Comparison of ENCODE assay signal across 7 cellular contexts in genomic region chr17:4881761-4882555, GRCh38. TPM values are rescaled to one million over a fixed set of nuclear protein-coding genes. Genes with fewer than 3 reads are reported as not detected.
DNase-seq lines count a peak whose midpoint lies in the region; TF ChIP-seq lines count a peak whose summit lies in the region.

No MANE protein-coding gene starts in this region.

- no peak overlapping the region for H3K4me3 Mint-ChIP-seq in activated CD4-positive, alpha-beta T cell treated with anti-CD3 and anti-CD28 coated beads, Interleukin-2, amount 10 ng/mL, durations not matched to agents 24 days and 14 days

- DNase-seq in GM10248 (ENCODE audit: extremely low spot score) (peak; percentile 79), NCI-H1436 treated with DMSO at 0.1 percent for 48 hours (lab: John Stamatoyannopoulos, UW) (peak; percentile 2), coronary artery (ENCODE audit: low spot score) (no peak), medulla oblongata (ENCODE audit: extremely low spot score) (peak; percentile 75), posterior vena cava (ENCODE audit: low spot score) (no peak)
- DNase-seq in activated CD4-positive, alpha-beta T cell treated with anti-CD3 and anti-CD28 coated beads, Interleukin-2, amount 10 ng/mL, durations not matched to agents 24 days and 14 days = peak; percentile 90
- DNase-seq in stimulated activated CD8-positive, alpha-beta memory T cell treated with anti-CD3 and anti-CD28 coated beads, Interleukin-7, amount 100 ng/mL, for 4 hours (ENCODE audit: low read depth in 2 of 2) = peak; percentile 30 to 49

- CTCF ChIA-PET in GM10248 (lab: Yijun Ruan, JAX) = interaction anchor here (0.6 to 3.6 kb wide), 20 partner anchors 8 to 315 kb away, joined by 3 to 15 read pairs (median 5); partner anchors contain the start of genes ARRB2, C17orf107, MED11 and PLD2

- no peak overlapping the region for H3K27ac Mint-ChIP-seq in activated CD4-positive, alpha-beta T cell treated with anti-CD3 and anti-CD28 coated beads, Interleukin-2, amount 10 ng/mL, durations not matched to agents 24 days and 14 days

- intact Hi-C loops in activated CD4-positive, alpha-beta T cell treated with anti-CD3 and anti-CD28 coated beads, Interleukin-2, amount 10 ng/mL, durations not matched to agents 24 days and 14 days (cut with micrococcal nuclease) = loop anchor here (10.0 kb wide), 1 partner anchor 47 kb away; the partner anchor contains the start of gene MINK1
- intact Hi-C loops in posterior vena cava (cut with DNase I) = no loop called here

- TF ChIP-seq CTCF in GM10248 (IDR thresholded peaks at IDR 0.05; ENCODE audit: control extremely low read depth, extremely low read depth, low read depth, missing control alignments) = peak; percentile 81
- TF ChIP-seq CTCF in coronary artery (IDR thresholded peaks at IDR 0.05) = peak; percentile 29

- H3K36me3 Mint-ChIP-seq in activated CD4-positive, alpha-beta T cell treated with anti-CD3 and anti-CD28 coated beads, Interleukin-2, amount 10 ng/mL, durations not matched to agents 24 days and 14 days (ENCODE audit: low read depth) = peaks cover 36% of the 10 kb centered on the region

- H3K4me3 ChIP-seq in coronary artery = no peak overlapping the region

- H3K27ac ChIP-seq in coronary artery = no peak overlapping the region

- H3K9me3 Mint-ChIP-seq in activated CD4-positive, alpha-beta T cell treated with anti-CD3 and anti-CD28 coated beads, Interleukin-2, amount 10 ng/mL, durations not matched to agents 24 days and 14 days = no peaks in the 10 kb centered on the region

- POLR2A ChIA-PET in GM10248 (lab: Yijun Ruan, JAX) = no interaction called here

- H3K27me3 Mint-ChIP-seq in activated CD4-positive, alpha-beta T cell treated with anti-CD3 and anti-CD28 coated beads, Interleukin-2, amount 10 ng/mL, durations not matched to agents 24 days and 14 days = no peaks in the 10 kb centered on the region

- peaks cover 3% of the 10 kb centered on the region for H3K4me1 Mint-ChIP-seq in activated CD4-positive, alpha-beta T cell treated with anti-CD3 and anti-CD28 coated beads, Interleukin-2, amount 10 ng/mL, durations not matched to agents 24 days and 14 days

RNA-seq across cellular contexts. Expression of gene C17orf107, which starts 17.4 kb away (rescaled TPM):
- 1.4 and 1.7 TPM in 2 replicates for total RNA-seq in activated CD4-positive, alpha-beta T cell treated with anti-CD3 and anti-CD28 coated beads, Interleukin-2, amount 10 ng/mL, durations not matched to agents 24 days and 14 days
- 1 to 10 TPM in 1 of 2 donors, under 1 TPM in 1; 1.00 to 1.3 TPM for total RNA-seq in posterior vena cava

RNA-seq across cellular contexts. Expression of gene CHRNE, which starts 20.9 kb away (rescaled TPM):
- total RNA-seq in activated CD4-positive, alpha-beta T cell treated with anti-CD3 and anti-CD28 coated beads, Interleukin-2, amount 10 ng/mL, durations not matched to agents 24 days and 14 days = 0.42 and 0.64 TPM in 2 replicates
- 1 to 10 TPM in 1 of 2 donors, under 1 TPM in 1; 0.57 to 1.5 TPM for total RNA-seq in posterior vena cava

RNA-seq across cellular contexts. Expression of gene MINK1, which starts 48.8 kb away (rescaled TPM):
- 56.1 and 59.7 TPM in 2 replicates for total RNA-seq in activated CD4-positive, alpha-beta T cell treated with anti-CD3 and anti-CD28 coated beads, Interleukin-2, amount 10 ng/mL, durations not matched to agents 24 days and 14 days
- total RNA-seq in posterior vena cava = 10 to 100 TPM; 53.3 to 67.0 TPM

RNA-seq across cellular contexts. Expression of gene GP1BA, which starts 50.1 kb away (rescaled TPM):
- not detected in 2 replicates for total RNA-seq in activated CD4-positive, alpha-beta T cell treated with anti-CD3 and anti-CD28 coated beads, Interleukin-2, amount 10 ng/mL, durations not matched to agents 24 days and 14 days
- not detected for total RNA-seq in posterior vena cava

RNA-seq across cellular contexts. Expression of gene SLC25A11, which starts 57.9 kb away (rescaled TPM):
- total RNA-seq in activated CD4-positive, alpha-beta T cell treated with anti-CD3 and anti-CD28 coated beads, Interleukin-2, amount 10 ng/mL, durations not matched to agents 24 days and 14 days = 104 and 106 TPM in 2 replicates
- 10 to 100 TPM; 33.0 to 43.7 TPM for total RNA-seq in posterior vena cava

Comparison
In these comparisons a context has a peak if more than half of its experiments do, and no peak if none do; other contexts are left out.
1. DNase-seq: peak in GM10248 (single experiment), NCI-H1436 treated with DMSO at 0.1 percent for 48 hours (single experiment), activated CD4-positive, alpha-beta T cell treated with anti-CD3 and anti-CD28 coated beads, Interleukin-2, amount 10 ng/mL, durations not matched to agents 24 days and 14 days (single experiment), medulla oblongata (single experiment) and stimulated activated CD8-positive, alpha-beta memory T cell treated with anti-CD3 and anti-CD28 coated beads, Interleukin-7, amount 100 ng/mL, for 4 hours (2 of 2); none in coronary artery (single experiment) and posterior vena cava (single experiment).